In genomic region chr6:136763255-136763654, GRCh38 we compare ENCODE assay signal across 14 cellular contexts.
DNase-seq lines count a peak whose midpoint lies in the region; ATAC-seq and TF ChIP-seq lines count a peak whose summit lies in the region.
"Had no signal": no experiment of that assay in that cellular context is flagged by ENCODE, and none has a peak within 500 bp of the region (broad histone marks: within the 10 kb centered on the region; RNA-seq: fewer than 3 reads in every experiment).

No MANE protein-coding gene starts in this region.

- H3K9me3 ChIP-seq in tibial artery = no peaks in the 10 kb centered on the region
- H3K9me3 ChIP-seq: esophagus muscularis mucosa had no signal

- H3K27me3 Mint-ChIP-seq in memory B cell = no peaks in the 10 kb centered on the region
- H3K27me3 Mint-ChIP-seq: activated T-cell treated with anti-CD3 and anti-CD28 coated beads, Interleukin-2, amount 50 U/mL, for 24 hours; stimulated activated naive B cell treated with anti-CD40 and anti-IgM and Interleukin-4, amounts not matched to agents 10 μg/mL and 1 μg/mL and 100 μg/mL, for 72 hours had no signal

- H3K9me3 Mint-ChIP-seq in memory B cell = no peaks in the 10 kb centered on the region
- H3K9me3 Mint-ChIP-seq: stimulated activated naive B cell treated with anti-CD40 and anti-IgM and Interleukin-4, amounts not matched to agents 10 μg/mL and 1 μg/mL and 100 μg/mL, for 72 hours had no signal

- DNase-seq in memory B cell (ENCODE audit: low spot score in 2 of 2) = no peak
- no peak for DNase-seq in tibial artery
- no peak for DNase-seq in hippocampal formation (lab: John Stamatoyannopoulos, UW)
- DNase-seq: activated T-cell treated with anti-CD3 and anti-CD28 coated beads, Interleukin-2, amount 50 U/mL, for 24 hours; DND-41; NCI-H1092; stimulated activated CD4-positive, alpha-beta T cell treated with anti-CD3 and anti-CD28 coated beads, Interleukin-12 subunit alpha, Interleukin-12 subunit beta, amount 100 ng/mL, for 4 hours; stimulated activated naive B cell treated with anti-CD40 and anti-IgM and Interleukin-4, amounts not matched to agents 10 μg/mL and 1 μg/mL and 100 μg/mL, for 72 hours had no signal

- intact Hi-C loops in tibial artery (cut with DNase I; ENCODE audit: low total_unique reads) = no loop called here

- H3K27ac ChIP-seq in tibial artery = no peak overlapping the region

- no peak overlapping the region for H3K4me3 ChIP-seq in tibial artery
- H3K4me3 ChIP-seq: esophagus muscularis mucosa had no signal

- H3K4me3 Mint-ChIP-seq in memory B cell = peak overlapping the region; percentile 19
- H3K4me3 Mint-ChIP-seq: activated T-cell treated with anti-CD3 and anti-CD28 coated beads, Interleukin-2, amount 50 U/mL, for 24 hours had no signal

- peaks cover 0 to 91% (median 42%) of the 10 kb centered on the region in 4 donors for H3K4me1 ChIP-seq in tibial artery

- H3K36me3 ChIP-seq in tibial artery = no peaks in the 10 kb centered on the region
- H3K36me3 ChIP-seq: esophagus muscularis mucosa had no signal

- no peaks in the 10 kb centered on the region for H3K27me3 ChIP-seq in tibial artery
- H3K27me3 ChIP-seq: esophagus muscularis mucosa had no signal

- TF ChIP-seq CTCF in tibial artery (IDR thresholded peaks at IDR 0.05) = no peak

- ATAC-seq in GM18511 (IDR thresholded peaks at IDR 0.05; ENCODE audit: unreplicated experiment) (peak; percentile 35), GM19455 (IDR thresholded peaks at IDR 0.05; ENCODE audit: unreplicated experiment) (peak; percentile 37), HG03066 (IDR thresholded peaks at IDR 0.05; ENCODE audit: low read depth, unreplicated experiment) (peak; percentile 34), memory B cell (ENCODE audit: low read depth) (no peak), HG03571 (IDR thresholded peaks at IDR 0.05; ENCODE audit: unreplicated experiment) (no peak), HG03175 (IDR thresholded peaks at IDR 0.05; ENCODE audit: unreplicated experiment) (no peak)

- peak overlapping the region; percentile 67 for H3K27ac Mint-ChIP-seq in memory B cell
- H3K27ac Mint-ChIP-seq: stimulated activated naive B cell treated with anti-CD40 and anti-IgM and Interleukin-4, amounts not matched to agents 10 μg/mL and 1 μg/mL and 100 μg/mL, for 72 hours had no signal

- H3K4me1 Mint-ChIP-seq in memory B cell = peaks cover 62% of the 10 kb centered on the region

- peaks cover 1% of the 10 kb centered on the region for H3K36me3 Mint-ChIP-seq in memory B cell

Comparison
In these comparisons a context has a peak if more than half of its experiments do, and no peak if none do; other contexts are left out.
1. ATAC-seq: peak in GM18511 (single experiment), GM19455 (single experiment) and HG03066 (single experiment); none in memory B cell (single experiment), HG03571 (single experiment) and HG03175 (single experiment).